ENCODE assay signal across 1 cellular context in genomic region chr6:3418521-3419060, GRCh38.
TF ChIP-seq lines count a peak whose summit lies in the region.

No MANE protein-coding gene starts in this region.

TF ChIP-seq in HepG2, 621 proteins besides CTCF, POLR2A, EP300 and RAD21 (continued from another document):
- peak; percentile 33; the same call in 1 of the 2 replicates for TF ChIP-seq TFE3 (CRISPR knock-in tag; IDR thresholded peaks at IDR 0.05)
- no peak for TF ChIP-seq FOXA1 (IDR thresholded peaks at IDR 0.05)
- peak; percentile 65; the same call in 1 of the 2 replicates for TF ChIP-seq FOXA1 (CRISPR knock-in tag; IDR thresholded peaks at IDR 0.05)
- peak; percentile 39; the same call in 1 of the 2 replicates for TF ChIP-seq HNF4A (CRISPR knock-in tag; IDR thresholded peaks at IDR 0.05)
- 0 out of 2 replicates have a peak, but pooled peaks have one; percentile 39 for TF ChIP-seq FOXJ3 (CRISPR knock-in tag; IDR thresholded peaks at IDR 0.05; ENCODE audit: borderline replicate concordance)
- no peak for TF ChIP-seq SOX13 (IDR thresholded peaks at IDR 0.05)
- 0 out of 4 replicates have a peak, but pooled peaks of 1 of the 2 experiments have one; percentile 20 for TF ChIP-seq SOX13 (CRISPR knock-in tag; conservative IDR thresholded peaks at IDR 0.05 in 1 of 2, IDR thresholded peaks at IDR 0.05 in 1 of 2)
- TF ChIP-seq ZNF687 (CRISPR knock-in tag; IDR thresholded peaks at IDR 0.05): peak; percentile 70
- TF ChIP-seq ZNF17 (CRISPR knock-in tag; IDR thresholded peaks at IDR 0.05): no peak
- TF ChIP-seq RARA (CRISPR knock-in tag; IDR thresholded peaks at IDR 0.05): 0 out of 2 replicates have a peak, but pooled peaks have one; percentile 17
- TF ChIP-seq TFDP2 (CRISPR knock-in tag; IDR thresholded peaks at IDR 0.05): no peak
- peak; percentile 26; the same call in 1 of the 2 replicates for TF ChIP-seq SKIL (CRISPR knock-in tag; IDR thresholded peaks at IDR 0.05; ENCODE audit: borderline replicate concordance)
